Comparison of ENCODE assay signal across 10 cellular contexts in genomic region chr22:19882446-19883381, GRCh38. TPM values are rescaled to one million over a fixed set of nuclear protein-coding genes. Genes with fewer than 3 reads are reported as not detected.
DNase-seq lines count a peak whose midpoint lies in the region; ATAC-seq and TF ChIP-seq lines count a peak whose summit lies in the region.
"Had no signal": no experiment of that assay in that cellular context is flagged by ENCODE, and none has a peak within 500 bp of the region (broad histone marks: within the 10 kb centered on the region; RNA-seq: fewer than 3 reads in every experiment).

No MANE protein-coding gene starts in this region.

- H3K4me1 ChIP-seq in Panc1 (ENCODE audit: control insufficient read depth, insufficient read depth, low read length) (peaks cover 49% of the 10 kb centered on the region), hepatocyte (ENCODE audit: insufficient read depth) (peaks cover 16% of the 10 kb centered on the region), skeletal muscle satellite cell (ENCODE audit: control insufficient read depth, insufficient read depth, low read length) (peaks cover 92% of the 10 kb centered on the region)

- BruUV-seq in Panc1 (replicated peaks; lab: Mats Ljungman, UMichigan), result no TSS peak

- no peak for ATAC-seq in activated CD8-positive, alpha-beta T cell treated with anti-CD3 and anti-CD28 coated beads for 36 hours
- no peak for ATAC-seq in activated CD8-positive, alpha-beta T cell treated with anti-CD3 and anti-CD28 coated beads, Interleukin-2, amount 10 ng/mL, durations not matched to agents 7 days and 5 days
- no peak for ATAC-seq in Panc1

- H3K9ac ChIP-seq in skeletal muscle satellite cell (ENCODE audit: low read depth, low read length), result peak overlapping the region; percentile 82

- no peaks in the 10 kb centered on the region for H3K9me3 ChIP-seq in Panc1 (ENCODE audit: control insufficient read depth, insufficient read depth, low read depth, low read length)
- H3K9me3 ChIP-seq in hepatocyte (ENCODE audit: low read depth), result no peaks in the 10 kb centered on the region
- H3K9me3 ChIP-seq in skeletal muscle satellite cell (replicated peaks; ENCODE audit: low read length), result no peaks in the 10 kb centered on the region

- WGBS in hepatocyte (ENCODE audit: low lambda C conversion rate, missing lambda C conversion rate), result 90% methylated on average over 26 of the region's 26 CpGs

- in situ Hi-C loops in Panc1 (cut with HindIII; ENCODE audit: low pct_unique_long_range_greater_than_20kb, low sequenced_read_pairs) (no loop called here), G401 (cut with HindIII; ENCODE audit: low sequenced_read_pairs) (no loop called here)

- no peak overlapping the region for H3K4me3 Mint-ChIP-seq in activated CD8-positive, alpha-beta T cell treated with anti-CD3 and anti-CD28 coated beads for 36 hours
- H3K4me3 Mint-ChIP-seq in activated CD8-positive, alpha-beta T cell treated with anti-CD3 and anti-CD28 coated beads, Interleukin-2, amount 10 ng/mL, durations not matched to agents 7 days and 5 days, result no peak overlapping the region

- H3K27me3 ChIP-seq in Panc1 (ENCODE audit: control insufficient read depth, insufficient read depth, low read length) (no peaks in the 10 kb centered on the region), hepatocyte (no peaks in the 10 kb centered on the region), skeletal muscle satellite cell (ENCODE audit: control insufficient read depth, insufficient read depth, low read length) (no peaks in the 10 kb centered on the region)

- no peak overlapping the region for H3K27ac Mint-ChIP-seq in activated CD8-positive, alpha-beta T cell treated with anti-CD3 and anti-CD28 coated beads for 36 hours
- no peak overlapping the region for H3K27ac Mint-ChIP-seq in activated CD8-positive, alpha-beta T cell treated with anti-CD3 and anti-CD28 coated beads, Interleukin-2, amount 10 ng/mL, durations not matched to agents 7 days and 5 days

- no peak overlapping the region for H3K4me3 ChIP-seq in Panc1 (ENCODE audit: low read depth in 2 of 2, low read length in 2 of 2)
- no peak overlapping the region for H3K4me3 ChIP-seq in hepatocyte
- no peak overlapping the region for H3K4me3 ChIP-seq in skeletal muscle satellite cell (ENCODE audit: low read length)

- no peaks in the 10 kb centered on the region for H3K79me2 ChIP-seq in hepatocyte

- H3K4me2 ChIP-seq in hepatocyte, result no peak overlapping the region
- H3K4me2 ChIP-seq in skeletal muscle satellite cell (ENCODE audit: low read length), result peak overlapping the region; percentile 70

- peak overlapping the region; percentile 94 for H3K27ac ChIP-seq in Panc1 (ENCODE audit: low read length)
- peak overlapping the region; percentile 59 for H3K27ac ChIP-seq in hepatocyte

- no peaks in the 10 kb centered on the region for H4K20me1 ChIP-seq in hepatocyte (ENCODE audit: insufficient read depth, poor library complexity, severe bottlenecking)

- no peaks in the 10 kb centered on the region for H3K27me3 Mint-ChIP-seq in activated CD8-positive, alpha-beta T cell treated with anti-CD3 and anti-CD28 coated beads for 36 hours
- no peaks in the 10 kb centered on the region for H3K27me3 Mint-ChIP-seq in activated CD8-positive, alpha-beta T cell treated with anti-CD3 and anti-CD28 coated beads, Interleukin-2, amount 10 ng/mL, durations not matched to agents 7 days and 5 days (ENCODE audit: low read depth)

- H3K36me3 ChIP-seq in Panc1 (ENCODE audit: control insufficient read depth, insufficient read depth, low read length) (no peaks in the 10 kb centered on the region), hepatocyte (replicated peaks; ENCODE audit: insufficient read depth, low read depth) (no peaks in the 10 kb centered on the region), skeletal muscle satellite cell (ENCODE audit: insufficient read depth, low read length) (peaks cover 16% of the 10 kb centered on the region)

- CTCF ChIA-PET in activated CD8-positive, alpha-beta T cell treated with anti-CD3 and anti-CD28 coated beads for 36 hours (lab: Charles Lee), result interaction anchor here (1.5 to 4.6 kb wide), 2 partner anchors 152 kb away, joined by 5 to 26 read pairs; no protein-coding TSS in a partner anchor
- CTCF ChIA-PET in activated CD8-positive, alpha-beta T cell treated with anti-CD3 and anti-CD28 coated beads, Interleukin-2, amount 10 ng/mL, durations not matched to agents 7 days and 5 days (lab: Charles Lee), result no interaction called here
- CTCF ChIA-PET in Panc1 (lab: Charles Lee), result no interaction called here

- H2AFZ ChIP-seq in hepatocyte, result no peak overlapping the region

- intact Hi-C loops in activated CD8-positive, alpha-beta T cell treated with anti-CD3 and anti-CD28 coated beads for 36 hours (cut with micrococcal nuclease), result no loop called here
- intact Hi-C loops in Panc1 (cut with micrococcal nuclease; ENCODE audit: unreplicated experiment), result no loop called here

- no peaks in the 10 kb centered on the region for H3K9me3 Mint-ChIP-seq in activated CD8-positive, alpha-beta T cell treated with anti-CD3 and anti-CD28 coated beads for 36 hours
- no peaks in the 10 kb centered on the region for H3K9me3 Mint-ChIP-seq in activated CD8-positive, alpha-beta T cell treated with anti-CD3 and anti-CD28 coated beads, Interleukin-2, amount 10 ng/mL, durations not matched to agents 7 days and 5 days (ENCODE audit: insufficient read depth)

- H3K9me2 ChIP-seq in hepatocyte (replicated peaks; ENCODE audit: insufficient read depth), result no peaks in the 10 kb centered on the region

- no peaks in the 10 kb centered on the region for H3K36me3 Mint-ChIP-seq in activated CD8-positive, alpha-beta T cell treated with anti-CD3 and anti-CD28 coated beads for 36 hours (ENCODE audit: low read depth)
- no peaks in the 10 kb centered on the region for H3K36me3 Mint-ChIP-seq in activated CD8-positive, alpha-beta T cell treated with anti-CD3 and anti-CD28 coated beads, Interleukin-2, amount 10 ng/mL, durations not matched to agents 7 days and 5 days (ENCODE audit: low read depth)

- POLR2A ChIA-PET in activated CD8-positive, alpha-beta T cell treated with anti-CD3 and anti-CD28 coated beads for 36 hours (lab: Charles Lee), result no interaction called here
- POLR2A ChIA-PET in activated CD8-positive, alpha-beta T cell treated with anti-CD3 and anti-CD28 coated beads, Interleukin-2, amount 10 ng/mL, durations not matched to agents 7 days and 5 days (lab: Charles Lee), result interaction anchor here (1.5 kb wide), 1 partner anchor 12 kb away, joined by 3 read pairs; no protein-coding TSS in a partner anchor
- POLR2A ChIA-PET in Panc1 (lab: Charles Lee), result no interaction called here

- H3K4me1 Mint-ChIP-seq in activated CD8-positive, alpha-beta T cell treated with anti-CD3 and anti-CD28 coated beads for 36 hours (ENCODE audit: low read depth), result peaks cover 21% of the 10 kb centered on the region
- H3K4me1 Mint-ChIP-seq in activated CD8-positive, alpha-beta T cell treated with anti-CD3 and anti-CD28 coated beads, Interleukin-2, amount 10 ng/mL, durations not matched to agents 7 days and 5 days (ENCODE audit: low read depth), result peaks cover 20% of the 10 kb centered on the region

- TF ChIP-seq CTCF in activated CD8-positive, alpha-beta T cell treated with anti-CD3 and anti-CD28 coated beads for 36 hours (IDR thresholded peaks at IDR 0.05), result no peak
- TF ChIP-seq CTCF in Panc1 (IDR thresholded peaks at IDR 0.05) (no peak), hepatocyte (IDR thresholded peaks at IDR 0.05; ENCODE audit: poor library complexity) (no peak)

- peak; percentile 0 for DNase-seq in activated CD8-positive, alpha-beta T cell treated with anti-CD3 and anti-CD28 coated beads for 36 hours
- DNase-seq in activated CD8-positive, alpha-beta T cell treated with anti-CD3 and anti-CD28 coated beads, Interleukin-2, amount 10 ng/mL, durations not matched to agents 7 days and 5 days, result no peak
- DNase-seq in Panc1 (ENCODE audit: low read depth, low spot score) (no peak), hepatocyte (ENCODE audit: low spot score) (no peak), G401 (ENCODE audit: low spot score) (no peak), dermis blood vessel endothelial cell (no peak), NCI-H526 (lab: John Stamatoyannopoulos, UW) (no peak)
- DNase-seq: caudate nucleus, DMS79 treated with DMSO at 0.1 percent for 48 hours had no signal

RNA-seq across cellular contexts. Expression of gene GNB1L, which starts 28.0 kb away (rescaled TPM):
- total RNA-seq in activated CD8-positive, alpha-beta T cell treated with anti-CD3 and anti-CD28 coated beads for 36 hours, result 10 to 100 TPM; 16.2 to 17.4 TPM
- total RNA-seq in activated CD8-positive, alpha-beta T cell treated with anti-CD3 and anti-CD28 coated beads, Interleukin-2, amount 10 ng/mL, durations not matched to agents 7 days and 5 days, result 10 to 100 TPM in 1 of 2 experiments, 1 to 10 TPM in 1; 9.7 to 10.3 TPM
- total RNA-seq in Panc1 (2021; ENCODE audit: unreplicated experiment) (12.2 TPM), hepatocyte (2.6 and 4.1 TPM in 2 replicates), dermis blood vessel endothelial cell (7.3 and 12.4 TPM in 2 replicates)
- polyA plus RNA-seq in Panc1 (2012; ENCODE audit: insufficient read length), result 10.2 TPM
- 8.5 TPM in 2 replicates for polyA plus RNA-seq in hepatocyte
- total RNA-seq in skeletal muscle satellite cell (2012; rRNA removed), result 3.7 and 7.9 TPM in 2 replicates
- 20.4 TPM in 2 replicates for total RNA-seq in G401 (2014; rRNA removed; shearing (Covaris generic))

RNA-seq across cellular contexts. Expression of gene RTL10, which starts 28.0 kb away (rescaled TPM):
- 10 to 100 TPM; 14.7 to 17.4 TPM for total RNA-seq in activated CD8-positive, alpha-beta T cell treated with anti-CD3 and anti-CD28 coated beads for 36 hours
- 10 to 100 TPM; 16.1 to 17.0 TPM for total RNA-seq in activated CD8-positive, alpha-beta T cell treated with anti-CD3 and anti-CD28 coated beads, Interleukin-2, amount 10 ng/mL, durations not matched to agents 7 days and 5 days
- total RNA-seq in Panc1 (2021; ENCODE audit: unreplicated experiment) (26.7 TPM), hepatocyte (12.3 and 15.9 TPM in 2 replicates), dermis blood vessel endothelial cell (28.1 and 30.7 TPM in 2 replicates)
- 22.5 TPM for polyA plus RNA-seq in Panc1 (2012; ENCODE audit: insufficient read length)
- 12.9 and 13.0 TPM in 2 replicates for polyA plus RNA-seq in hepatocyte
- 9.4 and 12.0 TPM in 2 replicates for total RNA-seq in skeletal muscle satellite cell (2012; rRNA removed)
- total RNA-seq in G401 (2014; rRNA removed; shearing (Covaris generic)), result 4.6 and 11.0 TPM in 2 replicates

RNA-seq across cellular contexts. Expression of gene COMT, which starts 58.9 kb away (rescaled TPM):
- total RNA-seq in activated CD8-positive, alpha-beta T cell treated with anti-CD3 and anti-CD28 coated beads for 36 hours, result 10 to 100 TPM; 70.7 to 74.5 TPM
- total RNA-seq in activated CD8-positive, alpha-beta T cell treated with anti-CD3 and anti-CD28 coated beads, Interleukin-2, amount 10 ng/mL, durations not matched to agents 7 days and 5 days, result 10 to 100 TPM; 92.8 to 97.1 TPM
- total RNA-seq in Panc1 (2021; ENCODE audit: unreplicated experiment) (108 TPM), hepatocyte (74.5 and 78.2 TPM in 2 replicates), dermis blood vessel endothelial cell (551 and 616 TPM in 2 replicates)
- 251 TPM for polyA plus RNA-seq in Panc1 (2012; ENCODE audit: insufficient read length)
- 129 and 153 TPM in 2 replicates for polyA plus RNA-seq in hepatocyte
- total RNA-seq in skeletal muscle satellite cell (2012; rRNA removed), result 184 and 210 TPM in 2 replicates
- total RNA-seq in G401 (2014; rRNA removed; shearing (Covaris generic)), result 142 and 187 TPM in 2 replicates

RNA-seq across cellular contexts. Expression of gene TXNRD2, which starts 58.9 kb away (rescaled TPM):
- 10 to 100 TPM; 18.0 to 18.5 TPM for total RNA-seq in activated CD8-positive, alpha-beta T cell treated with anti-CD3 and anti-CD28 coated beads for 36 hours
- total RNA-seq in activated CD8-positive, alpha-beta T cell treated with anti-CD3 and anti-CD28 coated beads, Interleukin-2, amount 10 ng/mL, durations not matched to agents 7 days and 5 days, result 10 to 100 TPM; 16.1 to 19.3 TPM
- total RNA-seq in Panc1 (2021; ENCODE audit: unreplicated experiment) (29.5 TPM), hepatocyte (0.60 TPM in 1 of 2 replicates, not detected in the other), dermis blood vessel endothelial cell (81.9 and 129 TPM in 2 replicates)
- 38.4 TPM for polyA plus RNA-seq in Panc1 (2012; ENCODE audit: insufficient read length)
- polyA plus RNA-seq in hepatocyte, result 1.6 and 2.1 TPM in 2 replicates
- total RNA-seq in skeletal muscle satellite cell (2012; rRNA removed), result 21.3 and 23.4 TPM in 2 replicates
- total RNA-seq in G401 (2014; rRNA removed; shearing (Covaris generic)), result 86.5 and 96.6 TPM in 2 replicates
